Comparison of ENCODE assay signal across 21 cellular contexts in genomic region chr9:100486479-100487176, GRCh38. TPM values are rescaled to one million over a fixed set of nuclear protein-coding genes. Genes with fewer than 3 reads are reported as not detected.
DNase-seq lines count a peak whose midpoint lies in the region; ATAC-seq, FAIRE-seq and TF ChIP-seq lines count a peak whose summit lies in the region.
"Had no signal": no experiment of that assay in that cellular context is flagged by ENCODE, and none has a peak within 500 bp of the region (broad histone marks: within the 10 kb centered on the region; RNA-seq: fewer than 3 reads in every experiment).

No MANE protein-coding gene starts in this region.

- H3K27ac ChIP-seq in C4-2B: no peak overlapping the region

- FAIRE-seq in frontal cortex (lab: Jason Lieb, UNC): peak; percentile 26
- FAIRE-seq: GM12878 had no signal

- ATAC-seq in HG02610 (IDR thresholded peaks at IDR 0.05; ENCODE audit: unreplicated experiment) (no peak), HG03175 (IDR thresholded peaks at IDR 0.05; ENCODE audit: unreplicated experiment) (no peak)
- ATAC-seq: GM12878, T-cell had no signal

- no peak overlapping the region for H3K4me3 ChIP-seq in HFF-Myc (replicated peaks; ENCODE audit: low read depth, low read length)
- H3K4me3 ChIP-seq: GM12878 had no signal

- DNase-seq in HFF-Myc (ENCODE audit: extremely low read depth, low read depth): no peak
- DNase-seq in RPMI8226: peak; percentile 9
- DNase-seq in frontal cortex (ENCODE audit: low spot score in 2 of 2): no peak
- no peak for DNase-seq in C1 segment of cervical spinal cord (lab: John Stamatoyannopoulos, UW)
- DNase-seq: Caco-2; CD4-positive, alpha-beta memory T cell; DMS 273 treated with DMSO at 0.1 percent for 48 hours; DMS79 treated with DMSO at 0.1 percent for 48 hours; H9; NCI-H1092 treated with DMSO at 0.1 percent for 48 hours; NCI-H1436 treated with DMSO at 0.1 percent for 48 hours; NCI-H2029; NCI-H226; NCI-H510A treated with DMSO at 0.1 percent for 48 hours; NCI-H774; SHP77; T-cell had no signal

- TF ChIP-seq CTCF in C4-2B (conservative IDR thresholded peaks at IDR 0.05) (peak; percentile 16; the same call in 1 of the 2 replicates), HFF-Myc (IDR thresholded peaks at IDR 0.05; ENCODE audit: low read depth, low read length, missing control alignments) (peak; percentile 8)

RNA-seq across cellular contexts. Expression of gene TMEFF1, which starts 13.7 kb away (rescaled TPM):
- total RNA-seq in frontal cortex: 53.0 TPM
- total RNA-seq: CD4-positive, alpha-beta memory T cell had no signal

RNA-seq across cellular contexts. Expression of gene MSANTD3, which starts 59.7 kb away (rescaled TPM):
- 75.4 TPM for total RNA-seq in frontal cortex
